In the genomic region with DNA sequence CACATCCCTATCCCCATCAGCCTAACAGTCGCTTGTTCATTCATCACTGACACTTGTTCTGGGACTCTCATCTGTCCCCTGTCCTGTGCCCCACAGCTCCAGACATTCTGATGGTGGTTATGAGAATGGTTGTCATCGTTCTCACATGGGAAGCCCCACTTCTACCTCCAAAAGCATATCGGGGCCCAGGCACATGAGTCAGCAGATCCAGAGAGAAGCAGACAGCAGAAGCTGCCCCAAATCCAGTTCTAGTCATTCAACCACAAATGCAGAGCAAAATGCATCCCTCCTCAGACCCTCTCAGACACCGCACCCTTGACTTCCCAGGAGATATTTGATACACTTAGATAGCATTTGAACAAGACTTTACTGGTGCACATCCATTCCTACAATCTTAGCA, we compare ENCODE assay signal across 26 cellular contexts.
"Had no signal": no experiment of that assay in that cellular context is flagged by ENCODE, and none has a peak within 500 bp of the region (broad histone marks: within the 10 kb centered on the region; RNA-seq: fewer than 3 reads in every experiment).

No MANE protein-coding gene starts in this region.

- FAIRE-seq: urothelium cell line had no signal

- H3K36me3 ChIP-seq: stomach, suprapubic skin, thoracic aorta, thyroid gland, tibial artery, tibial nerve, transverse colon, upper lobe of left lung, upper lobe of right lung, uterus, vagina had no signal

- H3K27me3 ChIP-seq: stomach, suprapubic skin, testis, thyroid gland, tibial artery, tibial nerve, upper lobe of left lung, upper lobe of right lung, uterus, vagina had no signal

- ATAC-seq: stimulated activated effector memory CD8-positive, alpha-beta T cell treated with anti-CD3 and anti-CD28 coated beads, Interleukin-12 subunit alpha, Interleukin-12 subunit beta, amount 100 ng/mL, for 72 hours; stimulated activated memory B cell treated with anti-CD40 and anti-IgM and Interleukin-4, amounts not matched to agents 10 μg/mL and 1 μg/mL and 100 μg/mL, for 72 hours; stimulated activated naive B cell treated with anti-CD40 and anti-IgM and Interleukin-4, amounts not matched to agents 10 μg/mL and 1 μg/mL and 100 μg/mL, for 72 hours; stimulated activated naive CD8-positive, alpha-beta T cell treated with anti-CD3 and anti-CD28 coated beads, Interleukin-15, amount 100 ng/mL, for 72 hours; stimulated activated naive CD8-positive, alpha-beta T cell treated with anti-CD3 and anti-CD28 coated beads, Interleukin-15, Interleukin-2, amounts not matched to agents 100 U/mL and 50 U/mL, for 24 hours; upper lobe of right lung had no signal

- H3K4me3 ChIP-seq: stomach, suprapubic skin, testis, thoracic aorta, thyroid gland, tibial artery, tibial nerve, transverse colon, upper lobe of left lung, upper lobe of right lung, uterus, vagina had no signal

- DNase-seq: stimulated activated CD4-positive, alpha-beta T cell treated with anti-CD3 and anti-CD28 coated beads, Interleukin-2, amount 100 ng/mL, for 48 hours; stimulated activated CD4-positive, alpha-beta T cell treated with anti-CD3 and anti-CD28 coated beads, Interleukin-4, amount 100 ng/mL, for 1 hour; stimulated activated CD4-positive, alpha-beta T cell treated with anti-CD3 and anti-CD28 coated beads, Interleukin-4, amount 100 ng/mL, for 24 hours; stimulated activated CD4-positive, alpha-beta T cell treated with anti-CD3 and anti-CD28 coated beads, Interleukin-4, amount 100 ng/mL, for 4 hours; stimulated activated CD8-positive, alpha-beta memory T cell treated with anti-CD3 and anti-CD28 coated beads, Interleukin-4, amount 100 ng/mL, for 48 hours; stimulated activated naive B cell treated with anti-CD40 and anti-IgM and Interleukin-4, amounts not matched to agents 10 μg/mL and 1 μg/mL and 100 μg/mL, for 72 hours; stimulated activated naive CD4-positive, alpha-beta T cell; stimulated activated naive CD4-positive, alpha-beta T cell treated with Interleukin-2 at 50 U/mL for 16 hours; stimulated activated naive CD8-positive, alpha-beta T cell treated with anti-CD3 and anti-CD28 coated beads, Interleukin-15, amount 100 ng/mL, for 72 hours; stimulated activated naive CD8-positive, alpha-beta T cell treated with anti-CD3 and anti-CD28 coated beads, Interleukin-15, Interleukin-2, amounts not matched to agents 100 U/mL and 50 U/mL, for 24 hours; stomach; testis; thyroid gland; tibial artery; transverse colon; trophoblast cell; upper lobe of left lung; upper lobe of right lung; uterus had no signal

- H3K9me3 ChIP-seq: suprapubic skin, testis, thoracic aorta, thyroid gland, transverse colon, upper lobe of right lung, uterus, vagina had no signal

- H3K27ac ChIP-seq: stomach, suprapubic skin, testis, thoracic aorta, thyroid gland, tibial artery, tibial nerve, transverse colon, upper lobe of left lung, upper lobe of right lung, uterus, vagina had no signal

- H3K4me1 ChIP-seq: suprapubic skin, thyroid gland, tibial artery, upper lobe of left lung, upper lobe of right lung, uterus, vagina had no signal
